8 cellular contexts compared by ENCODE assay signal in genomic region chr10:103451871-103452713, GRCh38. TPM values are rescaled to one million over a fixed set of nuclear protein-coding genes. Genes with fewer than 3 reads are reported as not detected.
DNase-seq lines count a peak whose midpoint lies in the region; ATAC-seq and TF ChIP-seq lines count a peak whose summit lies in the region.

Gene CALHM2, minus strand, starts transcription at chr10:103452370. Its CDS starts 2,429 bp downstream, at chr10:103449941.

- no peaks in the 10 kb centered on the region for H3K4me1 ChIP-seq in KMS-11 (ENCODE audit: low read depth, poor library complexity, severe bottlenecking)

- TF ChIP-seq CTCF in KMS-11 (conservative IDR thresholded peaks at IDR 0.05; ENCODE audit: low read depth, low read length) (no peak), brain microvascular endothelial cell (IDR thresholded peaks at IDR 0.05; ENCODE audit: low read depth, low read length, missing control alignments) (peak; percentile 14)

- H3K4me1 Mint-ChIP-seq in immature natural killer cell = peaks cover 53 to 60% of the 10 kb centered on the region in 2 donors

- peak within 1 kb of the TSS; percentile 94 to 99 (median 97) for H3K4me3 Mint-ChIP-seq in immature natural killer cell

- no peak within 1 kb of the TSS for H3K9ac ChIP-seq in KMS-11

- H3K27me3 ChIP-seq in KMS-11 (ENCODE audit: insufficient read depth, low read depth) (no peaks in the 10 kb centered on the region), brain microvascular endothelial cell (replicated peaks) (no peaks in the 10 kb centered on the region)

- no peaks in the 10 kb centered on the region for H3K36me3 ChIP-seq in KMS-11 (ENCODE audit: insufficient read depth)
- peaks cover 15% of the 10 kb centered on the region for H3K36me3 ChIP-seq in brain microvascular endothelial cell (replicated peaks)

- H3K27ac ChIP-seq in KMS-11 = no peak within 1 kb of the TSS
- no peak within 1 kb of the TSS for H3K27ac ChIP-seq in brain microvascular endothelial cell

- H3K9me3 Mint-ChIP-seq in immature natural killer cell = no peaks in the 10 kb centered on the region

- DNase-seq in COLO668 (lab: John Stamatoyannopoulos, UW; ENCODE audit: unreplicated experiment) = peak; percentile 66
- peak; percentile 66 for DNase-seq in UCSD-AML1 (lab: John Stamatoyannopoulos, UW; ENCODE audit: unreplicated experiment)
- DNase-seq in brain microvascular endothelial cell = peak; percentile 47
- peak; percentile 44 to 56 (median 48) for DNase-seq in immature natural killer cell
- peak; percentile 58 for DNase-seq in stimulated activated CD4-positive, alpha-beta T cell treated with anti-CD3 and anti-CD28 coated beads, Interleukin-12 subunit alpha, Interleukin-12 subunit beta, amount 100 ng/mL, for 4 hours
- no peak for DNase-seq in NK-92 (lab: John Stamatoyannopoulos, UW; ENCODE audit: unreplicated experiment)

- no peaks in the 10 kb centered on the region for H3K79me2 ChIP-seq in KMS-11 (ENCODE audit: insufficient read depth, low read depth)

- in situ Hi-C loops in brain microvascular endothelial cell (cut with HindIII; ENCODE audit: low pct_ligation_motif_present, low sequenced_read_pairs) = loop anchor here (5.0 kb wide), 1 partner anchor 40 kb away; the partner anchor contains the start of gene NEURL1

- H4K20me1 ChIP-seq in KMS-11 (ENCODE audit: insufficient read depth) = no peaks in the 10 kb centered on the region

- peak within 1 kb of the TSS; percentile 80 to 96 (median 92) for H3K27ac Mint-ChIP-seq in immature natural killer cell

- peak within 1 kb of the TSS; percentile 14; the same call in 1 of the 2 replicates for H2AFZ ChIP-seq in KMS-11 (ENCODE audit: low read depth)

- H3K27me3 Mint-ChIP-seq in immature natural killer cell (ENCODE audit: low read depth in 3 of 3) = peaks cover 0 to 6% (median 2%) of the 10 kb centered on the region in 3 donors

- ATAC-seq in GM21360 (IDR thresholded peaks at IDR 0.05; ENCODE audit: unreplicated experiment) = peak; percentile 66

- H3K36me3 Mint-ChIP-seq in immature natural killer cell = peaks cover 8 to 31% (median 22%) of the 10 kb centered on the region in 3 donors

- H3K4me3 ChIP-seq in KMS-11 (IDR thresholded peaks at IDR 0.05; ENCODE audit: insufficient read depth, low read depth, low read length) (no peak within 1 kb of the TSS), brain microvascular endothelial cell (ENCODE audit: low read depth, low read length) (peak within 1 kb of the TSS; percentile 59)

- no peak within 1 kb of the TSS for H3K4me2 ChIP-seq in KMS-11

RNA-seq across cellular contexts. Expression of gene CALHM2, which starts in this region (rescaled TPM):
- 100 to 1,000 TPM in 1 of 3 donors, 10 to 100 TPM in 2; 43.3 to 125 (median 72.6) TPM for polyA plus RNA-seq in immature natural killer cell
